25 cellular contexts compared by ENCODE assay signal in genomic region chr11:120689591-120689990, GRCh38.
"Had no signal": no experiment of that assay in that cellular context is flagged by ENCODE, and none has a peak within 500 bp of the region (broad histone marks: within the 10 kb centered on the region; RNA-seq: fewer than 3 reads in every experiment).

No MANE protein-coding gene starts in this region.

- ATAC-seq: esophagus mucosa, gastrocnemius medialis, heart right ventricle, left colon, left lung, left ventricle myocardium superior, lower lobe of right lung, mucosa of descending colon had no signal

- H3K9me3 Mint-ChIP-seq: naive B cell had no signal

- H3K36me3 Mint-ChIP-seq: naive B cell had no signal

- H3K4me1 Mint-ChIP-seq: naive B cell had no signal

- H3K27ac Mint-ChIP-seq: naive B cell had no signal

- H3K4me3 Mint-ChIP-seq: naive B cell had no signal

- DNase-seq: dermis blood vessel endothelial cell; dorsolateral prefrontal cortex; effector CD4-positive, alpha-beta T cell; effector memory CD4-positive, alpha-beta T cell; erythroblast; esophagus squamous epithelium; foreskin fibroblast; foreskin melanocyte; gastrocnemius medialis; glutamatergic neuron; head of caudate nucleus; heart right ventricle; hippocampal formation; islet precursor cell; kidney; kidney glomerular epithelial cell; left colon; left lung; left ventricle myocardium superior; lower lobe of right lung; mesenchymal stem cell; mucosa of descending colon; naive B cell had no signal

- H3K4me3 ChIP-seq: coronary artery, dorsolateral prefrontal cortex, esophagus squamous epithelium, gastrocnemius medialis, heart right ventricle, left lung, lower lobe of right lung, mucosa of descending colon had no signal
